Comparison of ENCODE assay signal across 8 cellular contexts in the genomic region with DNA sequence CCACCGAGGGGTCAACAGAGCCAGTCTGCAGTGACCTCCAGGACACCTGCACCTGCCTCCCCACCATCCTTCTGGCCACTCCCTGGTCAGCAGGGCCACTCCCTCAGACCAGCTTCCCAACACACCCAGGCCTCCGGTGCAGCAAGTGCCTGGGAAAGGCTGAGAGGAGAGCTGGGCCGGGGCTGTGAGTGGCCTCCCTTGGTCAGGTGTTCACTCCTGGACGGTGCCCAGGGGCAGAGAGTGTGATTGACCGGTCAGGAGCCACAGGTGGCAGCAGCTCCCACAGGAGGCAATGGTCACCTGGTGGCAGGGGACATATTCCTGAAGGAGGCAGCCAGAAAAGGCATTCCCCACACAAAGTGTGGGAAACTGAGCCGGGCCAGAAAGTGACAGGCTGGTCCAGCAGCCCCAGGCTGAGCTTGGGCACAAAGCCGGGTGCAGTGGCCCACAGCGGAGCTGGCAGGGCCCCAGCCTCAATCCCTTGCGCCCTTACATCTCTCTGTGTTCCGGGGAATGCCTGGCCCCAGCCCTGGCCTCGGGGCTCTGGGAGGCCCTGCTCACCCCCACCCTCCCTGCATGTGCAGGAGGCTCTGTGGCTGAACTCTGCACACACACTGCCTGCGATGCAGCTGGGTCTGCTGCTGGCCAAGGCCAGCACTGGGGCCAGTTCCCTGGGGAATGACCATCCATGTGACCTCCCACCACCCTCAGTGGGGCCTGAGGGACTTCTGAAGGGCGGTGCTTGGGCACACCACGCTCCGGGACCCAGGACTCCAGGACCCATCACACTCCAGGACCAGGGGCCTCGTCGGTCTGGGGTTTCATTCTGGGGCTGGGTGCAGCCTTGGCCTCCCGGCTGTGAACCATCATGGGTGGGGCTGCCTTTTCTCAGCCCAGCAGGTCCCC. TPM values are rescaled to one million over a fixed set of nuclear protein-coding genes. Genes with fewer than 3 reads are reported as not detected.
A peak's percentile ranks its signal among the peaks of the same experiment; 100 is the strongest.
DNase-seq lines count a peak whose midpoint lies in the region; ATAC-seq, FAIRE-seq and TF ChIP-seq lines count a peak whose summit lies in the region.
"Had no signal": no experiment of that assay in that cellular context is flagged by ENCODE, and none has a peak within 500 bp of the region (broad histone marks: within the 10 kb centered on the region; RNA-seq: fewer than 3 reads in every experiment).

No MANE protein-coding gene starts in this region.

- H3K4me1 Mint-ChIP-seq in T-helper 17 cell, result peaks cover 22% of the 10 kb centered on the region

- FAIRE-seq in HTR-8/SVneo (lab: Jason Lieb, UNC), result no peak

- no peak overlapping the region for H3K27ac Mint-ChIP-seq in T-helper 17 cell

- DNase-seq in H7 (peak; percentile 43), coronary artery (ENCODE audit: low spot score) (peak; percentile 70), nucleus accumbens (lab: John Stamatoyannopoulos, UW) (peak in 44 of 56 donors; percentile 17 to 77 (median 50)), T-helper 17 cell (no peak), T-helper 9 cell (no peak), HTR-8/SVneo (ENCODE audit: insufficient read length, low spot score) (no peak)
- DNase-seq: cerebellar nuclear complex had no signal

- H3K4me3 Mint-ChIP-seq in T-helper 17 cell, result no peak overlapping the region

- H3K27ac ChIP-seq in coronary artery, result peak overlapping the region in 1 of 2 donors; percentile 83
- H3K27ac ChIP-seq: SK-N-MC had no signal

- TF ChIP-seq CTCF in coronary artery (IDR thresholded peaks at IDR 0.05), result no peak

- peaks cover 2% of the 10 kb centered on the region for H3K36me3 Mint-ChIP-seq in T-helper 17 cell (ENCODE audit: low read depth)

- peaks cover 2% of the 10 kb centered on the region; the same call in 1 of the 2 replicates for H3K27me3 ChIP-seq in H7 (ENCODE audit: control insufficient read depth, insufficient read depth, low read length)

- no peaks in the 10 kb centered on the region for H3K27me3 Mint-ChIP-seq in T-helper 17 cell

- no peak for ATAC-seq in T-helper 17 cell

- H3K4me3 ChIP-seq in H7 (ENCODE audit: insufficient read depth, low read depth, low read length) (no peak overlapping the region), coronary artery (peak overlapping the region; percentile 38)
- H3K4me3 ChIP-seq: SK-N-MC had no signal

- H3K36me3 ChIP-seq in H7 (replicated peaks; ENCODE audit: control insufficient read depth, insufficient read depth, low read length), result no peaks in the 10 kb centered on the region

- H3K9me3 ChIP-seq in T-helper 17 cell (ENCODE audit: control insufficient read depth, low read length, poor library complexity, severe bottlenecking), result no peaks in the 10 kb centered on the region

RNA-seq across cellular contexts. Expression of gene C17orf99, which starts 1.2 kb away (rescaled TPM):
- not detected in 2 replicates for total RNA-seq in H7 (2014; rRNA removed; shearing (Covaris generic))
- not detected for total RNA-seq in T-helper 17 cell

RNA-seq across cellular contexts. Expression of gene TMC8, which starts 14.4 kb away (rescaled TPM):
- total RNA-seq in H7 (2014; rRNA removed; shearing (Covaris generic)), result 0.67 and 3.3 TPM in 2 replicates
- 100 to 1,000 TPM; 352 to 481 TPM for total RNA-seq in T-helper 17 cell

RNA-seq across cellular contexts. Expression of gene TMC6, which starts 16.4 kb away (rescaled TPM):
- 77.1 and 82.2 TPM in 2 replicates for total RNA-seq in H7 (2014; rRNA removed; shearing (Covaris generic))
- 100 to 1,000 TPM; 609 to 822 TPM for total RNA-seq in T-helper 17 cell

RNA-seq across cellular contexts. Expression of gene SYNGR2, which starts 23.4 kb away (rescaled TPM):
- 24.4 and 24.5 TPM in 2 replicates for total RNA-seq in H7 (2014; rRNA removed; shearing (Covaris generic))
- 10 to 100 TPM; 49.5 to 68.1 TPM for total RNA-seq in T-helper 17 cell

RNA-seq across cellular contexts. Expression of gene TK1, which starts 41.9 kb away (rescaled TPM):
- total RNA-seq in H7 (2014; rRNA removed; shearing (Covaris generic)), result 48.4 and 56.5 TPM in 2 replicates
- 1 to 10 TPM in 1 of 2 donors, under 1 TPM in 1; 0.42 to 1.2 TPM for total RNA-seq in T-helper 17 cell

Comparison
In these comparisons a context has a peak if more than half of its experiments do, and no peak if none do; other contexts are left out.
1. DNase-seq: peak in H7 (single experiment), coronary artery (single experiment) and nucleus accumbens (44 of 56); none in T-helper 17 cell (0 of 3), T-helper 9 cell (single experiment) and HTR-8/SVneo (single experiment).
2. RNA of gene TMC8, which starts 14.4 kb away (total RNA-seq): 352 to 481 TPM in T-helper 17 cell; 0.67 to 3.3 TPM in H7; every median in the first group is over 10 times any median in the second.